1 cellular context compared by ENCODE assay signal in the genomic region with DNA sequence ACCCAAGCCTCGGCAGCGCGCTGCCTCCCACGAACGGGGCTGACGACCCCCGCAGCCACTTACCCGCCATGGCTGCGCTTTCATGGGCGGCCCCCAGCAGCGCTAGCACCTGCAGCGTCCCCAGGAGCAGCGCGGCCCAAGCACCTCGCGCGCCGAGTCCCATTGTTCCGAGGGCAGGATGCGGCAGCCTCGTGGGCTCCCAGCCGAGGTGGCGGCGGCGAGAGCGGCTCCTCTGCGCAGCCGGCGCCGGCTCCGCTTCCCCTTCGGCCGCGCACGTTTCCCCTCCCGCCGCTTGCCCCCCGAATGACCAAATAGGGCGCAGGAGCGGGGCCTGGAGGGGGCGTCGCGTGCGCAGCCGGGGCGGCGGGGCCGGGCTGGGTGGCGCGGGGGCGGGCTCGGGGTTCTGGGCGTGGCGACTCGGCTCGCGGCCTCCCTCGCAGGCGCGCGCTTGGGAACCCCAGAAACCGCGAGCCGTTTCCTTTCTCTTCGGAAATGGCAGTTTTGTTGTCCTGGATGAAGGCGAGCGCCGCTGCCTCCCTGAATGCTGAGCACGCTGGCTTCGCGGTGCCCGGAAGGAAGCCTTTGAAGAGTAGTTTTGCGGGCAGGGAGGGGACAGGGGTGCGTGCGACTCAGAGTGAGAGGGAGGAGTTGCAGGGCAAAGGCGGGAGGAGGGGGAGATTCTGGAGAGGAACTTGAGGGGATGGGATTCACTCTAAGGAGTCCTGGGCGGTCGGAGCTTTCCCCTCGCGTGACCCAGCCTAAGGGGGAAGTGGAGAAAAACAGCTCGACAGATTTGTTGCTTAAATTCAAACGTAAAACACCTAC.
A peak's percentile ranks its signal among the peaks of the same experiment; 100 is the strongest.
TF ChIP-seq lines count a peak whose summit lies in the region.

A gene with protein sequence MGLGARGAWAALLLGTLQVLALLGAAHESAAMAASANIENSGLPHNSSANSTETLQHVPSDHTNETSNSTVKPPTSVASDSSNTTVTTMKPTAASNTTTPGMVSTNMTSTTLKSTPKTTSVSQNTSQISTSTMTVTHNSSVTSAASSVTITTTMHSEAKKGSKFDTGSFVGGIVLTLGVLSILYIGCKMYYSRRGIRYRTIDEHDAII (minus strand): TSS at position 305 of the 825 bp plus-strand sequence. CDS start 142 bp downstream, at position 163.

TF ChIP-seq in H1, 55 proteins besides CTCF, POLR2A, EP300 and RAD21 (continues in another document):
- no peak for TF ChIP-seq NANOG (IDR thresholded peaks at IDR 0.05; ENCODE audit: insufficient read depth, low read depth, low read length, poor library complexity, severe bottlenecking)
- no peak for TF ChIP-seq CHD1 (IDR thresholded peaks at IDR 0.05; ENCODE audit: low read depth, low read length)
- no peak for TF ChIP-seq JUND (IDR thresholded peaks at IDR 0.05; ENCODE audit: low read length)
- TF ChIP-seq SAP30 (IDR thresholded peaks at IDR 0.05; ENCODE audit: insufficient read depth, insufficient replicate concordance, low read length): no peak
- TF ChIP-seq TAF7 (optimal IDR thresholded peaks at IDR 0.05; ENCODE audit: borderline replicate concordance, low read depth, low read length): no peak
- peak; percentile 78 for TF ChIP-seq KDM4A (IDR thresholded peaks at IDR 0.05; ENCODE audit: low read depth, low read length, severe bottlenecking)
- TF ChIP-seq SP4 (IDR thresholded peaks at IDR 0.05; ENCODE audit: low read length): no peak
- peak; percentile 31; the same call in 1 of the 2 replicates for TF ChIP-seq TEAD4 (IDR thresholded peaks at IDR 0.05; ENCODE audit: low read depth, low read length)
- TF ChIP-seq ZNF274 (IDR thresholded peaks at IDR 0.05; ENCODE audit: borderline replicate concordance, extremely low read depth, low read length): no peak
- TF ChIP-seq, protein P1, sequence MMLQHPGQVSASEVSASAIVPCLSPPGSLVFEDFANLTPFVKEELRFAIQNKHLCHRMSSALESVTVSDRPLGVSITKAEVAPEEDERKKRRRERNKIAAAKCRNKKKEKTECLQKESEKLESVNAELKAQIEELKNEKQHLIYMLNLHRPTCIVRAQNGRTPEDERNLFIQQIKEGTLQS (IDR thresholded peaks at IDR 0.05; ENCODE audit: insufficient read depth, low read depth, low read length): no peak
- TF ChIP-seq GTF2F1 (IDR thresholded peaks at IDR 0.05; ENCODE audit: borderline replicate concordance, low read depth, low read length): no peak
- no peak for TF ChIP-seq TCF12 (IDR thresholded peaks at IDR 0.05; ENCODE audit: low read depth, low read length)
- TF ChIP-seq HDAC6 (IDR thresholded peaks at IDR 0.05; ENCODE audit: low read depth, low read length): no peak
- TF ChIP-seq CBX8 (IDR thresholded peaks at IDR 0.05; ENCODE audit: borderline replicate concordance, low read depth, low read length): no peak
- no peak for TF ChIP-seq FOSL1 (IDR thresholded peaks at IDR 0.05; ENCODE audit: insufficient read depth, low read depth, low read length)
- no peak for TF ChIP-seq JUN (IDR thresholded peaks at IDR 0.05; ENCODE audit: low read depth, low read length)
- peak; percentile 49; the same call in 1 of the 2 replicates for TF ChIP-seq TAF1 (IDR thresholded peaks at IDR 0.05; ENCODE audit: low read depth, low read length)
- TF ChIP-seq HDAC2 (IDR thresholded peaks at IDR 0.05; ENCODE audit: borderline replicate concordance in 1 of 2, low read depth in 2 of 2, low read length in 2 of 2): peak; percentile 26 to 85; a peak in 2 of 4 replicates
- no peak for TF ChIP-seq RFX5 (IDR thresholded peaks at IDR 0.05; ENCODE audit: borderline replicate concordance, low read depth, low read length)
- no peak for TF ChIP-seq BCL11A (IDR thresholded peaks at IDR 0.05; ENCODE audit: low read depth in 2 of 2, low read length in 2 of 2)
- no peak for TF ChIP-seq RNF2 (IDR thresholded peaks at IDR 0.05; ENCODE audit: borderline replicate concordance, low read depth, low read length, missing control alignments, poor library complexity, severe bottlenecking)
- TF ChIP-seq MAFK (IDR thresholded peaks at IDR 0.05; ENCODE audit: low read depth, low read length): no peak
- TF ChIP-seq SRF (IDR thresholded peaks at IDR 0.05; ENCODE audit: low read depth, low read length): peak; percentile 50; the same call in 1 of the 2 replicates
- no peak for TF ChIP-seq SUZ12 (IDR thresholded peaks at IDR 0.05; ENCODE audit: low read length)
- TF ChIP-seq, protein P2, sequence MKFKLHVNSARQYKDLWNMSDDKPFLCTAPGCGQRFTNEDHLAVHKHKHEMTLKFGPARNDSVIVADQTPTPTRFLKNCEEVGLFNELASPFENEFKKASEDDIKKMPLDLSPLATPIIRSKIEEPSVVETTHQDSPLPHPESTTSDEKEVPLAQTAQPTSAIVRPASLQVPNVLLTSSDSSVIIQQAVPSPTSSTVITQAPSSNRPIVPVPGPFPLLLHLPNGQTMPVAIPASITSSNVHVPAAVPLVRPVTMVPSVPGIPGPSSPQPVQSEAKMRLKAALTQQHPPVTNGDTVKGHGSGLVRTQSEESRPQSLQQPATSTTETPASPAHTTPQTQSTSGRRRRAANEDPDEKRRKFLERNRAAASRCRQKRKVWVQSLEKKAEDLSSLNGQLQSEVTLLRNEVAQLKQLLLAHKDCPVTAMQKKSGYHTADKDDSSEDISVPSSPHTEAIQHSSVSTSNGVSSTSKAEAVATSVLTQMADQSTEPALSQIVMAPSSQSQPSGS (IDR thresholded peaks at IDR 0.05; ENCODE audit: low read length): no peak
- TF ChIP-seq BACH1 (IDR thresholded peaks at IDR 0.05; ENCODE audit: low read length): no peak
- TF ChIP-seq RXRA (IDR thresholded peaks at IDR 0.05; ENCODE audit: insufficient read depth, low read depth, low read length): no peak
- no peak for TF ChIP-seq SIRT6 (IDR thresholded peaks at IDR 0.05; ENCODE audit: low read length)
- TF ChIP-seq PHF8 (conservative IDR thresholded peaks at IDR 0.05; ENCODE audit: low read depth, low read length): peak; percentile 71
- no peak for TF ChIP-seq CEBPB (IDR thresholded peaks at IDR 0.05; ENCODE audit: low read depth, low read length)
- TF ChIP-seq, protein P3, sequence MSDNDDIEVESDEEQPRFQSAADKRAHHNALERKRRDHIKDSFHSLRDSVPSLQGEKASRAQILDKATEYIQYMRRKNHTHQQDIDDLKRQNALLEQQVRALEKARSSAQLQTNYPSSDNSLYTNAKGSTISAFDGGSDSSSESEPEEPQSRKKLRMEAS (IDR thresholded peaks at IDR 0.05): peak; percentile 80; the same call in 1 of the 2 replicates
- TF ChIP-seq SIN3A (conservative IDR thresholded peaks at IDR 0.05 in 1 of 2, IDR thresholded peaks at IDR 0.05 in 1 of 2; ENCODE audit: low read depth in 1 of 2, low read length in 2 of 2): peak; percentile 4 to 12; a peak in 1 of 4 replicates
- TF ChIP-seq CBX5 (IDR thresholded peaks at IDR 0.05; ENCODE audit: low read depth, low read length): no peak
- TF ChIP-seq SP1 (IDR thresholded peaks at IDR 0.05; ENCODE audit: low read depth, low read length): no peak
- no peak for TF ChIP-seq CREB1 (IDR thresholded peaks at IDR 0.05)
- TF ChIP-seq, protein P4, sequence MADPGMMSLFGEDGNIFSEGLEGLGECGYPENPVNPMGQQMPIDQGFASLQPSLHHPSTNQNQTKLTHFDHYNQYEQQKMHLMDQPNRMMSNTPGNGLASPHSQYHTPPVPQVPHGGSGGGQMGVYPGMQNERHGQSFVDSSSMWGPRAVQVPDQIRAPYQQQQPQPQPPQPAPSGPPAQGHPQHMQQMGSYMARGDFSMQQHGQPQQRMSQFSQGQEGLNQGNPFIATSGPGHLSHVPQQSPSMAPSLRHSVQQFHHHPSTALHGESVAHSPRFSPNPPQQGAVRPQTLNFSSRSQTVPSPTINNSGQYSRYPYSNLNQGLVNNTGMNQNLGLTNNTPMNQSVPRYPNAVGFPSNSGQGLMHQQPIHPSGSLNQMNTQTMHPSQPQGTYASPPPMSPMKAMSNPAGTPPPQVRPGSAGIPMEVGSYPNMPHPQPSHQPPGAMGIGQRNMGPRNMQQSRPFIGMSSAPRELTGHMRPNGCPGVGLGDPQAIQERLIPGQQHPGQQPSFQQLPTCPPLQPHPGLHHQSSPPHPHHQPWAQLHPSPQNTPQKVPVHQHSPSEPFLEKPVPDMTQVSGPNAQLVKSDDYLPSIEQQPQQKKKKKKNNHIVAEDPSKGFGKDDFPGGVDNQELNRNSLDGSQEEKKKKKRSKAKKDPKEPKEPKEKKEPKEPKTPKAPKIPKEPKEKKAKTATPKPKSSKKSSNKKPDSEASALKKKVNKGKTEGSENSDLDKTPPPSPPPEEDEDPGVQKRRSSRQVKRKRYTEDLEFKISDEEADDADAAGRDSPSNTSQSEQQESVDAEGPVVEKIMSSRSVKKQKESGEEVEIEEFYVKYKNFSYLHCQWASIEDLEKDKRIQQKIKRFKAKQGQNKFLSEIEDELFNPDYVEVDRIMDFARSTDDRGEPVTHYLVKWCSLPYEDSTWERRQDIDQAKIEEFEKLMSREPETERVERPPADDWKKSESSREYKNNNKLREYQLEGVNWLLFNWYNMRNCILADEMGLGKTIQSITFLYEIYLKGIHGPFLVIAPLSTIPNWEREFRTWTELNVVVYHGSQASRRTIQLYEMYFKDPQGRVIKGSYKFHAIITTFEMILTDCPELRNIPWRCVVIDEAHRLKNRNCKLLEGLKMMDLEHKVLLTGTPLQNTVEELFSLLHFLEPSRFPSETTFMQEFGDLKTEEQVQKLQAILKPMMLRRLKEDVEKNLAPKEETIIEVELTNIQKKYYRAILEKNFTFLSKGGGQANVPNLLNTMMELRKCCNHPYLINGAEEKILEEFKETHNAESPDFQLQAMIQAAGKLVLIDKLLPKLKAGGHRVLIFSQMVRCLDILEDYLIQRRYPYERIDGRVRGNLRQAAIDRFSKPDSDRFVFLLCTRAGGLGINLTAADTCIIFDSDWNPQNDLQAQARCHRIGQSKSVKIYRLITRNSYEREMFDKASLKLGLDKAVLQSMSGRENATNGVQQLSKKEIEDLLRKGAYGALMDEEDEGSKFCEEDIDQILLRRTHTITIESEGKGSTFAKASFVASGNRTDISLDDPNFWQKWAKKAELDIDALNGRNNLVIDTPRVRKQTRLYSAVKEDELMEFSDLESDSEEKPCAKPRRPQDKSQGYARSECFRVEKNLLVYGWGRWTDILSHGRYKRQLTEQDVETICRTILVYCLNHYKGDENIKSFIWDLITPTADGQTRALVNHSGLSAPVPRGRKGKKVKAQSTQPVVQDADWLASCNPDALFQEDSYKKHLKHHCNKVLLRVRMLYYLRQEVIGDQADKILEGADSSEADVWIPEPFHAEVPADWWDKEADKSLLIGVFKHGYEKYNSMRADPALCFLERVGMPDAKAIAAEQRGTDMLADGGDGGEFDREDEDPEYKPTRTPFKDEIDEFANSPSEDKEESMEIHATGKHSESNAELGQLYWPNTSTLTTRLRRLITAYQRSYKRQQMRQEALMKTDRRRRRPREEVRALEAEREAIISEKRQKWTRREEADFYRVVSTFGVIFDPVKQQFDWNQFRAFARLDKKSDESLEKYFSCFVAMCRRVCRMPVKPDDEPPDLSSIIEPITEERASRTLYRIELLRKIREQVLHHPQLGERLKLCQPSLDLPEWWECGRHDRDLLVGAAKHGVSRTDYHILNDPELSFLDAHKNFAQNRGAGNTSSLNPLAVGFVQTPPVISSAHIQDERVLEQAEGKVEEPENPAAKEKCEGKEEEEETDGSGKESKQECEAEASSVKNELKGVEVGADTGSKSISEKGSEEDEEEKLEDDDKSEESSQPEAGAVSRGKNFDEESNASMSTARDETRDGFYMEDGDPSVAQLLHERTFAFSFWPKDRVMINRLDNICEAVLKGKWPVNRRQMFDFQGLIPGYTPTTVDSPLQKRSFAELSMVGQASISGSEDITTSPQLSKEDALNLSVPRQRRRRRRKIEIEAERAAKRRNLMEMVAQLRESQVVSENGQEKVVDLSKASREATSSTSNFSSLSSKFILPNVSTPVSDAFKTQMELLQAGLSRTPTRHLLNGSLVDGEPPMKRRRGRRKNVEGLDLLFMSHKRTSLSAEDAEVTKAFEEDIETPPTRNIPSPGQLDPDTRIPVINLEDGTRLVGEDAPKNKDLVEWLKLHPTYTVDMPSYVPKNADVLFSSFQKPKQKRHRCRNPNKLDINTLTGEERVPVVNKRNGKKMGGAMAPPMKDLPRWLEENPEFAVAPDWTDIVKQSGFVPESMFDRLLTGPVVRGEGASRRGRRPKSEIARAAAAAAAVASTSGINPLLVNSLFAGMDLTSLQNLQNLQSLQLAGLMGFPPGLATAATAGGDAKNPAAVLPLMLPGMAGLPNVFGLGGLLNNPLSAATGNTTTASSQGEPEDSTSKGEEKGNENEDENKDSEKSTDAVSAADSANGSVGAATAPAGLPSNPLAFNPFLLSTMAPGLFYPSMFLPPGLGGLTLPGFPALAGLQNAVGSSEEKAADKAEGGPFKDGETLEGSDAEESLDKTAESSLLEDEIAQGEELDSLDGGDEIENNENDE (IDR thresholded peaks at IDR 0.05; ENCODE audit: insufficient replicate concordance, low read length): no peak
- TF ChIP-seq KDM5A (IDR thresholded peaks at IDR 0.05; ENCODE audit: low read length): no peak
- TF ChIP-seq POLR2AphosphoS5 (IDR thresholded peaks at IDR 0.05; ENCODE audit: low read depth, low read length): peak; percentile 70
- no peak for TF ChIP-seq SP2 (IDR thresholded peaks at IDR 0.05; ENCODE audit: low read length)
- TF ChIP-seq SIX5 (IDR thresholded peaks at IDR 0.05; ENCODE audit: low read depth, low read length): no peak
- TF ChIP-seq, protein P5, sequence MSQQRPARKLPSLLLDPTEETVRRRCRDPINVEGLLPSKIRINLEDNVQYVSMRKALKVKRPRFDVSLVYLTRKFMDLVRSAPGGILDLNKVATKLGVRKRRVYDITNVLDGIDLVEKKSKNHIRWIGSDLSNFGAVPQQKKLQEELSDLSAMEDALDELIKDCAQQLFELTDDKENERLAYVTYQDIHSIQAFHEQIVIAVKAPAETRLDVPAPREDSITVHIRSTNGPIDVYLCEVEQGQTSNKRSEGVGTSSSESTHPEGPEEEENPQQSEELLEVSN (IDR thresholded peaks at IDR 0.05): no peak
- TF ChIP-seq NRF1 (IDR thresholded peaks at IDR 0.05; ENCODE audit: low read depth, low read length): no peak
- 0 out of 2 replicates have a peak, but pooled peaks have one; percentile 12 for TF ChIP-seq CHD2 (IDR thresholded peaks at IDR 0.05; ENCODE audit: low read length)
- peak; percentile 45; the same call in 1 of the 2 replicates for TF ChIP-seq TBP (IDR thresholded peaks at IDR 0.05; ENCODE audit: low read depth, low read length)
- TF ChIP-seq YY1 (IDR thresholded peaks at IDR 0.05; ENCODE audit: low read depth, low read length): no peak
- TF ChIP-seq ASH2L (IDR thresholded peaks at IDR 0.05; ENCODE audit: low read length): peak; percentile 17
- no peak for TF ChIP-seq POU5F1 (IDR thresholded peaks at IDR 0.05; ENCODE audit: low read depth, low read length)
- no peak for TF ChIP-seq EGR1 (IDR thresholded peaks at IDR 0.05; ENCODE audit: borderline replicate concordance, low read depth, low read length)
- no peak for TF ChIP-seq GABPA (IDR thresholded peaks at IDR 0.05; ENCODE audit: borderline replicate concordance, insufficient read depth, low read length)
- peak; percentile 78; the same call in 1 of the 2 replicates for TF ChIP-seq RBBP5 (IDR thresholded peaks at IDR 0.05; ENCODE audit: borderline replicate concordance, low read depth, low read length)
- TF ChIP-seq CTBP2 (IDR thresholded peaks at IDR 0.05; ENCODE audit: borderline replicate concordance, insufficient read depth, insufficient read length, low read length): no peak
- TF ChIP-seq, protein P6, sequence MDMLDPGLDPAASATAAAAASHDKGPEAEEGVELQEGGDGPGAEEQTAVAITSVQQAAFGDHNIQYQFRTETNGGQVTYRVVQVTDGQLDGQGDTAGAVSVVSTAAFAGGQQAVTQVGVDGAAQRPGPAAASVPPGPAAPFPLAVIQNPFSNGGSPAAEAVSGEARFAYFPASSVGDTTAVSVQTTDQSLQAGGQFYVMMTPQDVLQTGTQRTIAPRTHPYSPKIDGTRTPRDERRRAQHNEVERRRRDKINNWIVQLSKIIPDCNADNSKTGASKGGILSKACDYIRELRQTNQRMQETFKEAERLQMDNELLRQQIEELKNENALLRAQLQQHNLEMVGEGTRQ (IDR thresholded peaks at IDR 0.05; ENCODE audit: low read length): no peak
- no peak for TF ChIP-seq EZH2 (IDR thresholded peaks at IDR 0.05; ENCODE audit: low read depth, low read length, severe bottlenecking)
